22 cellular contexts compared by ENCODE assay signal in the genomic region with DNA sequence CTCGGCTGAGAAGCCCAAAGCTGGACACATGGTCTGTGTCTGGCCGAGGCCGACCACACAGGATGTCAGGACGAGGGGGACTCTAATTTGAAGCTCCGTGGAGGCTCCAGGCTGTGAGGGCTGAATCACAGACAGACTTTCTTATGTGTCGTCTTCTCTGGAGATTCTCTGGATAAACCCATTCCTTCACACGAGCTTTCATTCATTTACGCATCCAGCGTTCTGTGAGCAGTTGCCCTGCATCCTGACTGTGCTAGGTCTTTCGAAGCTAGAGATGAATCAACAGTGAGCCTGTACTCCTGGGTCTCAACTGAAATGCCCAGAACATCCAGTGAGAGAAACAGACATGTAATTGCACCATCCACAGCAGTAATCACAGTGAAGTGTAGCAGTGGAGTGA.
"Had no signal": no experiment of that assay in that cellular context is flagged by ENCODE, and none has a peak within 500 bp of the region (broad histone marks: within the 10 kb centered on the region; RNA-seq: fewer than 3 reads in every experiment).

No MANE protein-coding gene starts in this region.

- H3K4me2 ChIP-seq: hepatocyte had no signal

- H3K9me3 Mint-ChIP-seq: endodermal cell; natural killer cell; stimulated activated naive B cell treated with anti-CD40 and anti-IgM and Interleukin-4, amounts not matched to agents 10 μg/mL and 1 μg/mL and 100 μg/mL, for 72 hours; stimulated activated naive CD8-positive, alpha-beta T cell treated with anti-CD3 and anti-CD28 coated beads, Interleukin-15, amount 100 ng/mL, for 72 hours had no signal

- DNase-seq: colonic mucosa; effector CD4-positive, alpha-beta T cell; endodermal cell; erythroblast; foreskin melanocyte; head of caudate nucleus; kidney; left colon; mammary epithelial cell; natural killer cell; psoas muscle; retina; sigmoid colon; stimulated activated CD4-positive, alpha-beta T cell treated with anti-CD3 and anti-CD28 coated beads, Interleukin-2, amount 100 ng/mL, for 24 hours; stimulated activated CD4-positive, alpha-beta T cell treated with anti-CD3 and anti-CD28 coated beads, Interleukin-4, amount 100 ng/mL, for 4 hours; stimulated activated naive B cell treated with anti-CD40 and anti-IgM and Interleukin-4, amounts not matched to agents 10 μg/mL and 1 μg/mL and 100 μg/mL, for 72 hours; stimulated activated naive CD8-positive, alpha-beta T cell treated with anti-CD3 and anti-CD28 coated beads, Interleukin-15, amount 100 ng/mL, for 72 hours; testis had no signal

- H3K27me3 Mint-ChIP-seq: stimulated activated naive B cell treated with anti-CD40 and anti-IgM and Interleukin-4, amounts not matched to agents 10 μg/mL and 1 μg/mL and 100 μg/mL, for 72 hours; stimulated activated naive CD8-positive, alpha-beta T cell treated with anti-CD3 and anti-CD28 coated beads, Interleukin-15, amount 100 ng/mL, for 72 hours had no signal

- H3K9me3 ChIP-seq: colonic mucosa, psoas muscle, sigmoid colon, testis, tibial nerve had no signal

- H3K27ac ChIP-seq: colonic mucosa, hepatocyte, psoas muscle, sigmoid colon, skin epidermis, testis, tibial nerve had no signal

- H3K27me3 ChIP-seq: colonic mucosa, hepatocyte, sigmoid colon, testis, tibial nerve had no signal

- H3K36me3 Mint-ChIP-seq: natural killer cell had no signal

- H3K4me3 Mint-ChIP-seq: endodermal cell; mesothelial cell of epicardium; natural killer cell; stimulated activated naive B cell treated with anti-CD40 and anti-IgM and Interleukin-4, amounts not matched to agents 10 μg/mL and 1 μg/mL and 100 μg/mL, for 72 hours; stimulated activated naive CD8-positive, alpha-beta T cell treated with anti-CD3 and anti-CD28 coated beads, Interleukin-15, amount 100 ng/mL, for 72 hours had no signal

- H3K27ac Mint-ChIP-seq: mesothelial cell of epicardium; natural killer cell; stimulated activated naive CD8-positive, alpha-beta T cell treated with anti-CD3 and anti-CD28 coated beads, Interleukin-15, amount 100 ng/mL, for 72 hours had no signal

- H3K4me3 ChIP-seq: colonic mucosa, hepatocyte, psoas muscle, sigmoid colon, skin epidermis, testis, tibial nerve had no signal

- H3K4me1 Mint-ChIP-seq: mesothelial cell of epicardium had no signal

- ATAC-seq: left colon; natural killer cell; psoas muscle; stimulated activated naive B cell treated with anti-CD40 and anti-IgM and Interleukin-4, amounts not matched to agents 10 μg/mL and 1 μg/mL and 100 μg/mL, for 72 hours; stimulated activated naive CD8-positive, alpha-beta T cell treated with anti-CD3 and anti-CD28 coated beads, Interleukin-15, amount 100 ng/mL, for 72 hours had no signal

- H3K4me1 ChIP-seq: colonic mucosa, psoas muscle, sigmoid colon, testis had no signal

- H2AFZ ChIP-seq: hepatocyte had no signal
